1 cellular context compared by ENCODE assay signal in genomic region chr9:21381752-21382339, GRCh38.
TF ChIP-seq lines count a peak whose summit lies in the region.

No MANE protein-coding gene starts in this region.

TF ChIP-seq in H1, 55 proteins besides CTCF, POLR2A, EP300 and RAD21:
- TF ChIP-seq TEAD4 (IDR thresholded peaks at IDR 0.05; ENCODE audit: low read depth, low read length) (peak; percentile 79), RNF2 (IDR thresholded peaks at IDR 0.05; ENCODE audit: borderline replicate concordance, low read depth, low read length, missing control alignments, poor library complexity, severe bottlenecking) (no peak), SIN3A (conservative IDR thresholded peaks at IDR 0.05 in 1 of 2, IDR thresholded peaks at IDR 0.05 in 1 of 2; ENCODE audit: low read depth in 1 of 2, low read length in 2 of 2) (0 out of 4 replicates have a peak, but pooled peaks of 1 of the 2 experiments have one; percentile 29)
